9 cellular contexts compared by ENCODE assay signal in the genomic region with DNA sequence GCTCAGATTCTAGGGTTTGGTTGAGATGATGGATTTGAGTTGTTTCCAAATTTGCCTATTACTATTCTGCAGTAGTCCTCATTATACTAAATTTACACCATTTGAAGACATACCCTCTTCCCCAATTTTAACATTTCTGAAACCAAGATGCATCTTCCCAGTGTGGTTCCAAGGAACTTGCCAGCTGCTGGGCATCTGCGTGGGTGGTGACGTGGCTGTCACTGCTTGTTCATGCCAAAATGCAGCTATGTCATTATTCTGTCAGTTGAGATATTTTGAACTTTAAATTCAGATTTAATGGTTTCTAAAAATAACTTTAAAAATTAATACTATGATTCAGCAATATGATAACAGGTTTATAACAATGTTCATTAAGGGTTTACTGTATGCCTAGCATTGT. TPM values are rescaled to one million over a fixed set of nuclear protein-coding genes. Genes with fewer than 3 reads are reported as not detected.
DNase-seq lines count a peak whose midpoint lies in the region; ATAC-seq and TF ChIP-seq lines count a peak whose summit lies in the region.
"Had no signal": no experiment of that assay in that cellular context is flagged by ENCODE, and none has a peak within 500 bp of the region (broad histone marks: within the 10 kb centered on the region; RNA-seq: fewer than 3 reads in every experiment).

No MANE protein-coding gene starts in this region.

- no peak overlapping the region for H3K9ac ChIP-seq in skeletal muscle tissue (ENCODE audit: low read depth in 1 of 3, low read length in 3 of 3)

- H3K4me1 ChIP-seq in skeletal muscle tissue (ENCODE audit: control insufficient read depth in 3 of 3, insufficient read depth in 3 of 3, low read length in 3 of 3): peaks cover 9 to 12% (median 11%) of the 10 kb centered on the region in 3 donors

- H3K27ac Mint-ChIP-seq in T-cell: peak overlapping the region; percentile 80 to 86

- DNase-seq in NCI-H2029 treated with DMSO at 0.1 percent for 48 hours (lab: John Stamatoyannopoulos, UW): peak; percentile 76
- no peak for DNase-seq in NCI-H2029 (lab: John Stamatoyannopoulos, UW)
- no peak for DNase-seq in T-cell
- no peak for DNase-seq in fibroblast of villous mesenchyme (ENCODE audit: low read depth)
- DNase-seq in activated CD4-positive, CD25-positive, alpha-beta regulatory T cell treated with anti-CD3 and anti-CD28 coated beads, Interleukin-2, amount 50 U/mL, for 72 hours: no peak
- no peak for DNase-seq in SHP77 treated with DMSO at 0.1 percent for 48 hours (lab: John Stamatoyannopoulos, UW)

- POLR2A ChIA-PET in T-cell (lab: Charles Lee): no interaction called here

- peaks cover 0 to 13% (median 2%) of the 10 kb centered on the region in 3 donors for H3K36me3 ChIP-seq in skeletal muscle tissue (ENCODE audit: control insufficient read depth in 3 of 3, insufficient read depth in 3 of 3, low read length in 3 of 3)

- H3K4me1 Mint-ChIP-seq in T-cell: peaks cover 21 to 26% (median 25%) of the 10 kb centered on the region in 3 donors

- CTCF ChIA-PET in T-cell (lab: Charles Lee): no interaction called here

- H3K27me3 Mint-ChIP-seq in T-cell: no peaks in the 10 kb centered on the region

- H3K27ac ChIP-seq in skeletal muscle tissue (ENCODE audit: low read depth, low read length): no peak overlapping the region

- H3K27me3 ChIP-seq in skeletal muscle tissue (ENCODE audit: control insufficient read depth in 3 of 3, insufficient read depth in 3 of 3, low read length in 3 of 3): peaks cover 0 to 6% (median 0%) of the 10 kb centered on the region in 3 donors

- peaks cover 0 to 9% (median 2%) of the 10 kb centered on the region in 3 donors for H3K9me3 ChIP-seq in skeletal muscle tissue (ENCODE audit: control insufficient read depth in 3 of 3, low read length in 3 of 3)

- peaks cover 35% of the 10 kb centered on the region for H3K36me3 Mint-ChIP-seq in T-cell

- H3K4me3 ChIP-seq in fibroblast of villous mesenchyme (ENCODE audit: low read depth, low read length) (peak overlapping the region; percentile 80), skeletal muscle tissue (ENCODE audit: low read length in 3 of 3) (peak overlapping the region; percentile 72 to 83 (median 82))

- ATAC-seq in T-cell (replicated peaks in 1 of 4): no peak
- no peak for ATAC-seq in activated CD4-positive, CD25-positive, alpha-beta regulatory T cell treated with anti-CD3 and anti-CD28 coated beads, Interleukin-2, amount 50 U/mL, for 24 hours

- peaks cover 15 to 40% (median 27%) of the 10 kb centered on the region in 3 donors for H3K9me3 Mint-ChIP-seq in T-cell

- no peak for TF ChIP-seq CTCF in fibroblast of villous mesenchyme (IDR thresholded peaks at IDR 0.05; ENCODE audit: insufficient read depth, low read depth, low read length)

- H3K4me3 Mint-ChIP-seq in T-cell: peak overlapping the region; percentile 82 to 86 (median 84)

RNA-seq across cellular contexts. Expression of gene ZFP69, which starts 1.2 kb away (rescaled TPM):
- total RNA-seq in T-cell (1 to 10 TPM; 3.9 to 4.5 (median 4.1) TPM), fibroblast of villous mesenchyme (4.5 and 4.7 TPM in 2 replicates), skeletal muscle tissue (3.7 TPM)
- total RNA-seq: A172 had no signal

RNA-seq across cellular contexts. Expression of gene ZFP69B, which starts 28.0 kb away (rescaled TPM):
- 10 to 100 TPM in 2 of 5 donors, 1 to 10 TPM in 3; 3.1 to 12.5 (median 7.5) TPM for total RNA-seq in T-cell
- 3.9 and 5.8 TPM in 2 replicates for total RNA-seq in fibroblast of villous mesenchyme
- under 0.01 TPM for total RNA-seq in skeletal muscle tissue

RNA-seq across cellular contexts. Expression of gene EXO5, which starts 30.3 kb away (rescaled TPM):
- 10 to 100 TPM in 4 of 5 donors, 1 to 10 TPM in 1; 6.9 to 12.1 (median 10.6) TPM for total RNA-seq in T-cell
- 8.2 and 10.6 TPM in 2 replicates for total RNA-seq in fibroblast of villous mesenchyme
- 6.3 TPM for total RNA-seq in skeletal muscle tissue

RNA-seq across cellular contexts. Expression of gene ZNF684, which starts 53.2 kb away (rescaled TPM):
- total RNA-seq in T-cell (1 to 10 TPM; 2.4 to 6.0 (median 4.5) TPM), fibroblast of villous mesenchyme (2.9 and 3.5 TPM in 2 replicates), skeletal muscle tissue (2.1 TPM)
